In genomic region chr19:12884926-12885748, GRCh38 we compare ENCODE assay signal across 1 cellular context.
TF ChIP-seq lines count a peak whose summit lies in the region.

No MANE protein-coding gene starts in this region.

TF ChIP-seq in HepG2, 621 proteins besides CTCF, POLR2A, EP300 and RAD21 (continues in another document):
- TF ChIP-seq ZNF263 (CRISPR knock-in tag; IDR thresholded peaks at IDR 0.05) (no peak), ZNF564 (CRISPR knock-in tag; IDR thresholded peaks at IDR 0.05) (0 out of 2 replicates have a peak, but pooled peaks have one; percentile 19), KAT8 (CRISPR knock-in tag; IDR thresholded peaks at IDR 0.05) (peak; percentile 42; the same call in 1 of the 2 replicates), ZNF362 (CRISPR knock-in tag; IDR thresholded peaks at IDR 0.05; ENCODE audit: borderline replicate concordance) (no peak; the same call in 1 of the 2 replicates), ARID4A (CRISPR knock-in tag; IDR thresholded peaks at IDR 0.05; ENCODE audit: borderline replicate concordance) (peak; percentile 69; the same call in 1 of the 2 replicates), ZNF724P (CRISPR knock-in tag; IDR thresholded peaks at IDR 0.05; ENCODE audit: borderline replicate concordance) (no peak), RBFOX2 (IDR thresholded peaks at IDR 0.05; ENCODE audit: low read depth, low read length) (peak; percentile 62), ZEB1 (IDR thresholded peaks at IDR 0.05; ENCODE audit: insufficient replicate concordance, low read depth) (peak; percentile 88), CENPX (CRISPR knock-in tag; IDR thresholded peaks at IDR 0.05) (no peak), ZNF589 (CRISPR knock-in tag; conservative IDR thresholded peaks at IDR 0.05) (0 out of 2 replicates have a peak, but pooled peaks have one; percentile 49), ELF1 (CRISPR knock-in tag; IDR thresholded peaks at IDR 0.05) (0 out of 2 replicates have a peak, but pooled peaks have one; percentile 8), SPEN (CRISPR knock-in tag; IDR thresholded peaks at IDR 0.05; ENCODE audit: low read depth) (peak; percentile 10; the same call in 1 of the 2 replicates), MAX (IDR thresholded peaks at IDR 0.05) (peak; percentile 82), KLF11 (CRISPR knock-in tag; IDR thresholded peaks at IDR 0.05) (0 out of 2 replicates have a peak, but pooled peaks have one; percentile 32), RARA (CRISPR knock-in tag; IDR thresholded peaks at IDR 0.05) (no peak)
- TF ChIP-seq, protein P1, sequence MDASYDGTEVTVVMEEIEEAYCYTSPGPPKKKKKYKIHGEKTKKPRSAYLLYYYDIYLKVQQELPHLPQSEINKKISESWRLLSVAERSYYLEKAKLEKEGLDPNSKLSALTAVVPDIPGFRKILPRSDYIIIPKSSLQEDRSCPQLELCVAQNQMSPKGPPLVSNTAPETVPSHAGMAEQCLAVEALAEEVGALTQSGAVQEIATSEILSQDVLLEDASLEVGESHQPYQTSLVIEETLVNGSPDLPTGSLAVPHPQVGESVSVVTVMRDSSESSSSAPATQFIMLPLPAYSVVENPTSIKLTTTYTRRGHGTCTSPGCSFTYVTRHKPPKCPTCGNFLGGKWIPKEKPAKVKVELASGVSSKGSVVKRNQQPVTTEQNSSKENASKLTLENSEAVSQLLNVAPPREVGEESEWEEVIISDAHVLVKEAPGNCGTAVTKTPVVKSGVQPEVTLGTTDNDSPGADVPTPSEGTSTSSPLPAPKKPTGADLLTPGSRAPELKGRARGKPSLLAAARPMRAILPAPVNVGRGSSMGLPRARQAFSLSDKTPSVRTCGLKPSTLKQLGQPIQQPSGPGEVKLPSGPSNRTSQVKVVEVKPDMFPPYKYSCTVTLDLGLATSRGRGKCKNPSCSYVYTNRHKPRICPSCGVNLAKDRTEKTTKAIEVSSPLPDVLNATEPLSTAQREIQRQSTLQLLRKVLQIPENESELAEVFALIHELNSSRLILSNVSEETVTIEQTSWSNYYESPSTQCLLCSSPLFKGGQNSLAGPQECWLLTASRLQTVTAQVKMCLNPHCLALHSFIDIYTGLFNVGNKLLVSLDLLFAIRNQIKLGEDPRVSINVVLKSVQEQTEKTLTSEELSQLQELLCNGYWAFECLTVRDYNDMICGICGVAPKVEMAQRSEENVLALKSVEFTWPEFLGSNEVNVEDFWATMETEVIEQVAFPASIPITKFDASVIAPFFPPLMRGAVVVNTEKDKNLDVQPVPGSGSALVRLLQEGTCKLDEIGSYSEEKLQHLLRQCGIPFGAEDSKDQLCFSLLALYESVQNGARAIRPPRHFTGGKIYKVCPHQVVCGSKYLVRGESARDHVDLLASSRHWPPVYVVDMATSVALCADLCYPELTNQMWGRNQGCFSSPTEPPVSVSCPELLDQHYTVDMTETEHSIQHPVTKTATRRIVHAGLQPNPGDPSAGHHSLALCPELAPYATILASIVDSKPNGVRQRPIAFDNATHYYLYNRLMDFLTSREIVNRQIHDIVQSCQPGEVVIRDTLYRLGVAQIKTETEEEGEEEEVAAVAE (CRISPR knock-in tag; IDR thresholded peaks at IDR 0.05; ENCODE audit: borderline replicate concordance) = no peak
- TF ChIP-seq, protein P2, sequence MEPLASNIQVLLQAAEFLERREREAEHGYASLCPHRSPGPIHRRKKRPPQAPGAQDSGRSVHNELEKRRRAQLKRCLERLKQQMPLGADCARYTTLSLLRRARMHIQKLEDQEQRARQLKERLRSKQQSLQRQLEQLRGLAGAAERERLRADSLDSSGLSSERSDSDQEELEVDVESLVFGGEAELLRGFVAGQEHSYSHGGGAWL (CRISPR knock-in tag; IDR thresholded peaks at IDR 0.05) = peak; percentile 35; the same call in 1 of the 2 replicates
- TF ChIP-seq, protein P3, sequence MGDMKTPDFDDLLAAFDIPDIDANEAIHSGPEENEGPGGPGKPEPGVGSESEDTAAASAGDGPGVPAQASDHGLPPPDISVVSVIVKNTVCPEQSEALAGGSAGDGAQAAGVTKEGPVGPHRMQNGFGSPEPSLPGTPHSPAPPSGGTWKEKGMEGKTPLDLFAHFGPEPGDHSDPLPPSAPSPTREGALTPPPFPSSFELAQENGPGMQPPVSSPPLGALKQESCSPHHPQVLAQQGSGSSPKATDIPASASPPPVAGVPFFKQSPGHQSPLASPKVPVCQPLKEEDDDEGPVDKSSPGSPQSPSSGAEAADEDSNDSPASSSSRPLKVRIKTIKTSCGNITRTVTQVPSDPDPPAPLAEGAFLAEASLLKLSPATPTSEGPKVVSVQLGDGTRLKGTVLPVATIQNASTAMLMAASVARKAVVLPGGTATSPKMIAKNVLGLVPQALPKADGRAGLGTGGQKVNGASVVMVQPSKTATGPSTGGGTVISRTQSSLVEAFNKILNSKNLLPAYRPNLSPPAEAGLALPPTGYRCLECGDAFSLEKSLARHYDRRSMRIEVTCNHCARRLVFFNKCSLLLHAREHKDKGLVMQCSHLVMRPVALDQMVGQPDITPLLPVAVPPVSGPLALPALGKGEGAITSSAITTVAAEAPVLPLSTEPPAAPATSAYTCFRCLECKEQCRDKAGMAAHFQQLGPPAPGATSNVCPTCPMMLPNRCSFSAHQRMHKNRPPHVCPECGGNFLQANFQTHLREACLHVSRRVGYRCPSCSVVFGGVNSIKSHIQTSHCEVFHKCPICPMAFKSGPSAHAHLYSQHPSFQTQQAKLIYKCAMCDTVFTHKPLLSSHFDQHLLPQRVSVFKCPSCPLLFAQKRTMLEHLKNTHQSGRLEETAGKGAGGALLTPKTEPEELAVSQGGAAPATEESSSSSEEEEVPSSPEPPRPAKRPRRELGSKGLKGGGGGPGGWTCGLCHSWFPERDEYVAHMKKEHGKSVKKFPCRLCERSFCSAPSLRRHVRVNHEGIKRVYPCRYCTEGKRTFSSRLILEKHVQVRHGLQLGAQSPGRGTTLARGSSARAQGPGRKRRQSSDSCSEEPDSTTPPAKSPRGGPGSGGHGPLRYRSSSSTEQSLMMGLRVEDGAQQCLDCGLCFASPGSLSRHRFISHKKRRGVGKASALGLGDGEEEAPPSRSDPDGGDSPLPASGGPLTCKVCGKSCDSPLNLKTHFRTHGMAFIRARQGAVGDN (CRISPR knock-in tag; IDR thresholded peaks at IDR 0.05) = peak; percentile 87
- TF ChIP-seq, protein P4, sequence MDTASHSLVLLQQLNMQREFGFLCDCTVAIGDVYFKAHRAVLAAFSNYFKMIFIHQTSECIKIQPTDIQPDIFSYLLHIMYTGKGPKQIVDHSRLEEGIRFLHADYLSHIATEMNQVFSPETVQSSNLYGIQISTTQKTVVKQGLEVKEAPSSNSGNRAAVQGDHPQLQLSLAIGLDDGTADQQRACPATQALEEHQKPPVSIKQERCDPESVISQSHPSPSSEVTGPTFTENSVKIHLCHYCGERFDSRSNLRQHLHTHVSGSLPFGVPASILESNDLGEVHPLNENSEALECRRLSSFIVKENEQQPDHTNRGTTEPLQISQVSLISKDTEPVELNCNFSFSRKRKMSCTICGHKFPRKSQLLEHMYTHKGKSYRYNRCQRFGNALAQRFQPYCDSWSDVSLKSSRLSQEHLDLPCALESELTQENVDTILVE (CRISPR knock-in tag; IDR thresholded peaks at IDR 0.05) = peak; percentile 57; the same call in 1 of the 2 replicates
- TF ChIP-seq, protein P5, sequence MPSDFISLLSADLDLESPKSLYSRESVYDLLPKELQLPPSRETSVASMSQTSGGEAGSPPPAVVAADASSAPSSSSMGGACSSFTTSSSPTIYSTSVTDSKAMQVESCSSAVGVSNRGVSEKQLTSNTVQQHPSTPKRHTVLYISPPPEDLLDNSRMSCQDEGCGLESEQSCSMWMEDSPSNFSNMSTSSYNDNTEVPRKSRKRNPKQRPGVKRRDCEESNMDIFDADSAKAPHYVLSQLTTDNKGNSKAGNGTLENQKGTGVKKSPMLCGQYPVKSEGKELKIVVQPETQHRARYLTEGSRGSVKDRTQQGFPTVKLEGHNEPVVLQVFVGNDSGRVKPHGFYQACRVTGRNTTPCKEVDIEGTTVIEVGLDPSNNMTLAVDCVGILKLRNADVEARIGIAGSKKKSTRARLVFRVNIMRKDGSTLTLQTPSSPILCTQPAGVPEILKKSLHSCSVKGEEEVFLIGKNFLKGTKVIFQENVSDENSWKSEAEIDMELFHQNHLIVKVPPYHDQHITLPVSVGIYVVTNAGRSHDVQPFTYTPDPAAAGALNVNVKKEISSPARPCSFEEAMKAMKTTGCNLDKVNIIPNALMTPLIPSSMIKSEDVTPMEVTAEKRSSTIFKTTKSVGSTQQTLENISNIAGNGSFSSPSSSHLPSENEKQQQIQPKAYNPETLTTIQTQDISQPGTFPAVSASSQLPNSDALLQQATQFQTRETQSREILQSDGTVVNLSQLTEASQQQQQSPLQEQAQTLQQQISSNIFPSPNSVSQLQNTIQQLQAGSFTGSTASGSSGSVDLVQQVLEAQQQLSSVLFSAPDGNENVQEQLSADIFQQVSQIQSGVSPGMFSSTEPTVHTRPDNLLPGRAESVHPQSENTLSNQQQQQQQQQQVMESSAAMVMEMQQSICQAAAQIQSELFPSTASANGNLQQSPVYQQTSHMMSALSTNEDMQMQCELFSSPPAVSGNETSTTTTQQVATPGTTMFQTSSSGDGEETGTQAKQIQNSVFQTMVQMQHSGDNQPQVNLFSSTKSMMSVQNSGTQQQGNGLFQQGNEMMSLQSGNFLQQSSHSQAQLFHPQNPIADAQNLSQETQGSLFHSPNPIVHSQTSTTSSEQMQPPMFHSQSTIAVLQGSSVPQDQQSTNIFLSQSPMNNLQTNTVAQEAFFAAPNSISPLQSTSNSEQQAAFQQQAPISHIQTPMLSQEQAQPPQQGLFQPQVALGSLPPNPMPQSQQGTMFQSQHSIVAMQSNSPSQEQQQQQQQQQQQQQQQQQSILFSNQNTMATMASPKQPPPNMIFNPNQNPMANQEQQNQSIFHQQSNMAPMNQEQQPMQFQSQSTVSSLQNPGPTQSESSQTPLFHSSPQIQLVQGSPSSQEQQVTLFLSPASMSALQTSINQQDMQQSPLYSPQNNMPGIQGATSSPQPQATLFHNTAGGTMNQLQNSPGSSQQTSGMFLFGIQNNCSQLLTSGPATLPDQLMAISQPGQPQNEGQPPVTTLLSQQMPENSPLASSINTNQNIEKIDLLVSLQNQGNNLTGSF (CRISPR knock-in tag; IDR thresholded peaks at IDR 0.05) = no peak
